In genomic region chr9:99181206-99181605, GRCh38 we compare ENCODE assay signal across 19 cellular contexts. TPM values are rescaled to one million over a fixed set of nuclear protein-coding genes. Genes with fewer than 3 reads are reported as not detected.
A peak's percentile ranks its signal among the peaks of the same experiment; 100 is the strongest.
DNase-seq lines count a peak whose midpoint lies in the region; ATAC-seq, FAIRE-seq and TF ChIP-seq lines count a peak whose summit lies in the region.
"Had no signal": no experiment of that assay in that cellular context is flagged by ENCODE, and none has a peak within 500 bp of the region (broad histone marks: within the 10 kb centered on the region; RNA-seq: fewer than 3 reads in every experiment).

No MANE protein-coding gene starts in this region.

- no peak for TF ChIP-seq POLR2A in GM12878 (IDR thresholded peaks at IDR 0.05; ENCODE audit: low read depth, low read length)

- no peak for FAIRE-seq in GM12878 (lab: Jason Lieb, UNC)

- H3K27me3 ChIP-seq in GM12878 (replicated peaks in 1 of 2; ENCODE audit: control insufficient read depth in 2 of 2, insufficient read depth in 2 of 2, low read length in 1 of 2) (no peaks in the 10 kb centered on the region), smooth muscle cell (ENCODE audit: low read depth) (no peaks in the 10 kb centered on the region)
- H3K27me3 ChIP-seq: BE2C, transverse colon had no signal

- no peaks in the 10 kb centered on the region for H3K9me3 Mint-ChIP-seq in T-helper 1 cell treated with Interleukin-12 subunit alpha and Interleukin-12 subunit beta and Interleukin-4 antibody, amounts not matched to agents 30 μg/mL and 1 μg/mL, for 36 hours
- H3K9me3 Mint-ChIP-seq: endodermal cell had no signal

- WGBS in GM12878 (ENCODE audit: insufficient coverage, insufficient replicate concordance, low lambda C conversion rate, missing lambda C conversion rate), result 58% methylated on average over 2 of the region's 2 CpGs
- 31% methylated on average over 2 of the region's 2 CpGs for WGBS in smooth muscle cell (ENCODE audit: low lambda C conversion rate)

- H3K4me1 Mint-ChIP-seq in T-helper 1 cell treated with Interleukin-12 subunit alpha and Interleukin-12 subunit beta and Interleukin-4 antibody, amounts not matched to agents 30 μg/mL and 1 μg/mL, for 36 hours (ENCODE audit: low read depth), result peaks cover 59% of the 10 kb centered on the region

- H2AFZ ChIP-seq in GM12878 (ENCODE audit: control insufficient read depth, low read depth, low read length) (peak overlapping the region; percentile 1), smooth muscle cell (ENCODE audit: low read depth) (no peak overlapping the region)

- peak overlapping the region; percentile 41; the same call in 1 of the 2 replicates for H3K9ac ChIP-seq in GM12878 (ENCODE audit: control insufficient read depth, insufficient read depth, low read length)
- H3K9ac ChIP-seq in smooth muscle cell (ENCODE audit: low read depth), result peak overlapping the region; percentile 67

- H3K9me3 ChIP-seq in GM12878 (replicated peaks; ENCODE audit: control insufficient read depth, insufficient read depth, low read length), result no peaks in the 10 kb centered on the region
- H3K9me3 ChIP-seq in smooth muscle cell (replicated peaks; ENCODE audit: low read depth), result no peaks in the 10 kb centered on the region
- H3K9me3 ChIP-seq: BE2C, mucosa of descending colon, transverse colon had no signal

- CTCF ChIA-PET in GM12878 (lab: Yijun Ruan, JAX), result interaction anchor here (0.9 to 9.3 kb wide), 11 partner anchors 8 to 639 kb away, joined by 3 to 131 read pairs (median 6); no protein-coding TSS in a partner anchor

- no peaks in the 10 kb centered on the region for H3K27me3 Mint-ChIP-seq in T-helper 1 cell treated with Interleukin-12 subunit alpha and Interleukin-12 subunit beta and Interleukin-4 antibody, amounts not matched to agents 30 μg/mL and 1 μg/mL, for 36 hours (ENCODE audit: low read depth)

- TF ChIP-seq CTCF in GM12878 (IDR thresholded peaks at IDR 0.05 in 2 of 3, conservative IDR thresholded peaks at IDR 0.05 in 1 of 3; ENCODE audit: control insufficient read depth in 2 of 3, extremely low read depth in 1 of 3, insufficient read depth in 1 of 3, low read depth in 3 of 3, low read length in 3 of 3) (no peak), smooth muscle cell (IDR thresholded peaks at IDR 0.05; ENCODE audit: borderline replicate concordance, insufficient read depth, poor library complexity, severe bottlenecking) (no peak)

- H3K4me1 ChIP-seq in GM12878 (ENCODE audit: control insufficient read depth, insufficient read depth, low read length) (peaks cover 60% of the 10 kb centered on the region), smooth muscle cell (ENCODE audit: low read depth) (peaks cover 22% of the 10 kb centered on the region)

- TF ChIP-seq EP300 in GM12878 (IDR thresholded peaks at IDR 0.05; ENCODE audit: borderline replicate concordance in 1 of 2, control insufficient read depth in 1 of 2, low read depth in 2 of 2, low read length in 2 of 2), result no peak

- H3K79me2 ChIP-seq in GM12878 (ENCODE audit: control insufficient read depth, insufficient read depth, low read length) (no peaks in the 10 kb centered on the region), smooth muscle cell (ENCODE audit: low read depth) (no peaks in the 10 kb centered on the region)

- H3K4me3 ChIP-seq in GM12878 (no peak overlapping the region), smooth muscle cell (no peak overlapping the region)
- H3K4me3 ChIP-seq: mucosa of descending colon, transverse colon had no signal

- ATAC-seq in GM12878 (peak; percentile 0; the same call in 1 of the 3 replicates), HG02678 (IDR thresholded peaks at IDR 0.05; ENCODE audit: unreplicated experiment) (no peak), HG03139 (IDR thresholded peaks at IDR 0.05; ENCODE audit: unreplicated experiment) (no peak)
- ATAC-seq: HCT116, mucosa of descending colon had no signal

- TSS peak; percentile 64 for BruUV-seq in GM12878 (replicated peaks; lab: Mats Ljungman, UMichigan)

- RAD21 ChIA-PET in GM12878 (lab: Charles Lee; ENCODE audit: unreplicated experiment), result interaction anchor here (1.1 to 13.6 kb wide), 11 partner anchors 8 to 1037 kb away, joined by 3 to 147 read pairs (median 6); partner anchors contain the start of genes ALG2 and SEC61B

- in situ Hi-C loops in GM12878 (cut with MboI), result loop anchor here (5.0 to 10.0 kb wide), 5 partner anchors 49 to 1144 kb away; no protein-coding TSS in a partner anchor

- H3K27ac Mint-ChIP-seq in T-helper 1 cell treated with Interleukin-12 subunit alpha and Interleukin-12 subunit beta and Interleukin-4 antibody, amounts not matched to agents 30 μg/mL and 1 μg/mL, for 36 hours, result peak overlapping the region; percentile 66
- H3K27ac Mint-ChIP-seq: endodermal cell had no signal

- SMC1A ChIA-PET in GM12878 (lab: Charles Lee; ENCODE audit: uncharacterized antibody, unreplicated experiment), result interaction anchor here (0.8 to 12.4 kb wide), 9 partner anchors 9 to 828 kb away, joined by 3 to 189 read pairs (median 16); partner anchors contain the start of genes ALG2 and SEC61B

- H4K20me1 ChIP-seq in GM12878 (ENCODE audit: control insufficient read depth, insufficient read depth), result no peaks in the 10 kb centered on the region
- H4K20me1 ChIP-seq in smooth muscle cell (ENCODE audit: low read depth), result no peaks in the 10 kb centered on the region

- no peak for TF ChIP-seq RAD21 in GM12878 (IDR thresholded peaks at IDR 0.05; ENCODE audit: insufficient read depth, low read depth, low read length)

- POLR2A ChIA-PET in GM12878 (lab: Charles Lee), result interaction anchor here (1.3 to 2.4 kb wide), 7 partner anchors 10 to 85 kb away, joined by 3 to 11 read pairs (median 8); partner anchors contain the start of genes ALG2 and SEC61B

- peak overlapping the region; percentile 55 for H3K4me3 Mint-ChIP-seq in T-helper 1 cell treated with Interleukin-12 subunit alpha and Interleukin-12 subunit beta and Interleukin-4 antibody, amounts not matched to agents 30 μg/mL and 1 μg/mL, for 36 hours
- H3K4me3 Mint-ChIP-seq: endodermal cell had no signal

- DNase-seq in T-helper 1 cell (no peak), RPMI7951 (ENCODE audit: low read depth) (peak; percentile 26), GM12878 (ENCODE audit: low read depth, low spot score) (no peak), smooth muscle cell (lab: John Stamatoyannopoulos, UW; ENCODE audit: unreplicated experiment) (no peak), occipital lobe (lab: John Stamatoyannopoulos, UW) (no peak)
- DNase-seq: activated CD4-positive, CD25-positive, alpha-beta regulatory T cell treated with anti-CD3 and anti-CD28 coated beads, Interleukin-2, amount 50 U/mL, for 72 hours; activated naive CD4-positive, alpha-beta T cell treated with Interleukin-2 at 50 U/mL for 16 hours; BE2C; endodermal cell; mucosa of descending colon; NCI-H187 treated with DMSO at 0.1 percent for 48 hours; NCI-H345; T1000; transverse colon had no signal

- H3K27ac ChIP-seq in GM12878 (ENCODE audit: control insufficient read depth, insufficient read depth) (peak overlapping the region; percentile 84), smooth muscle cell (ENCODE audit: low read depth) (peak overlapping the region; percentile 94)
- H3K27ac ChIP-seq: 22Rv1, transverse colon had no signal

- H3K4me2 ChIP-seq in GM12878 (ENCODE audit: control insufficient read depth, insufficient read depth) (peak overlapping the region; percentile 0), smooth muscle cell (peak overlapping the region; percentile 59)

- intact Hi-C loops in GM12878 (cut with micrococcal nuclease; ENCODE audit: unreplicated experiment), result loop anchor here (5.0 to 10.0 kb wide), 9 partner anchors 56 to 1254 kb away; partner anchors contain the start of genes ERP44 and INVS

- H3K36me3 ChIP-seq in GM12878 (ENCODE audit: control insufficient read depth in 2 of 2, insufficient read depth in 2 of 2, low read length in 1 of 2), result no peaks in the 10 kb centered on the region
- no peaks in the 10 kb centered on the region for H3K36me3 ChIP-seq in smooth muscle cell (ENCODE audit: low read depth)
- H3K36me3 ChIP-seq: BE2C, transverse colon had no signal

- H3F3A ChIP-seq in smooth muscle cell (ENCODE audit: low read depth), result peaks cover 14% of the 10 kb centered on the region

- peaks cover 1% of the 10 kb centered on the region for H3K36me3 Mint-ChIP-seq in T-helper 1 cell treated with Interleukin-12 subunit alpha and Interleukin-12 subunit beta and Interleukin-4 antibody, amounts not matched to agents 30 μg/mL and 1 μg/mL, for 36 hours (ENCODE audit: low read depth)

RNA-seq across cellular contexts. Expression of gene ALG2, which starts 40.5 kb away (rescaled TPM):
- 49.4 and 55.6 TPM in 2 replicates for total RNA-seq in RPMI7951 (2014; rRNA removed; shearing (Covaris generic))
- 49.9 and 52.5 TPM in 2 replicates for total RNA-seq in GM12878 (2013; cell fraction: nucleolus; rRNA removed)
- total RNA-seq in GM12878 (2014; rRNA removed), result 43.0 and 45.2 TPM in 2 replicates
- 34.6 and 34.9 TPM in 2 replicates for total RNA-seq in GM12878 (2014; rRNA removed; fragmentation: Illumina TruSeq; extraction: Trizol)
- total RNA-seq in GM12878 (2021), result 31.7 and 33.0 TPM in 2 replicates
- polyA plus RNA-seq in GM12878 (2011; ENCODE audit: low read depth), result 27.8 TPM
- polyA plus RNA-seq in GM12878 (2011; rRNA removed), result 44.7 and 56.1 TPM in 2 replicates
- 31.6 and 31.8 TPM in 2 replicates for polyA plus RNA-seq in GM12878 (2011; cell fraction: cytosol; rRNA removed)
- 24.9 and 27.6 TPM in 2 replicates for polyA plus RNA-seq in GM12878 (2011; cell fraction: nucleus; rRNA removed)
- polyA plus RNA-seq in GM12878 (2012), result 30.4 and 32.4 TPM in 2 replicates
- polyA plus RNA-seq in GM12878 (2014; fragmentation: Illumina TruSeq; extraction: Trizol), result 40.9 and 53.2 TPM in 2 replicates
- polyA plus RNA-seq in GM12878 (2014; fragmentation: Nextera tagmentation; extraction: Ambion mirVana), result 10 to 100 TPM in 1 of 2 experiments, 1 to 10 TPM in 1; 8.8 to 17.8 TPM
- 36.3 and 37.2 TPM in 2 replicates for polyA plus RNA-seq in GM12878 (2014; rRNA removed)
- 10 to 100 TPM; 50.8 to 52.5 TPM for polyA plus RNA-seq in GM12878 (2016; fragmentation: Nextera tagmentation; extraction: Ambion mirVana)
- 22.4 and 26.1 TPM in 2 replicates for polyA minus RNA-seq in GM12878 (2011; rRNA and poly(A)+ RNA removed)
- 8.8 and 9.9 TPM in 2 replicates for polyA minus RNA-seq in GM12878 (2011; cell fraction: cytosol; rRNA and poly(A)+ RNA removed)
- 15.4 and 21.9 TPM in 2 replicates for polyA minus RNA-seq in GM12878 (2011; cell fraction: nucleus; rRNA and poly(A)+ RNA removed)
- 53.6 and 60.4 TPM in 2 replicates for total RNA-seq in smooth muscle cell
- polyA plus RNA-seq in smooth muscle cell, result 50.1 and 53.9 TPM in 2 replicates
- total RNA-seq in occipital lobe, result 25.0 TPM

RNA-seq across cellular contexts. Expression of gene SEC61B, which starts 40.9 kb away (rescaled TPM):
- total RNA-seq in RPMI7951 (2014; rRNA removed; shearing (Covaris generic)), result 267 and 309 TPM in 2 replicates
- 26.3 and 28.5 TPM in 2 replicates for total RNA-seq in GM12878 (2013; cell fraction: nucleolus; rRNA removed)
- 255 and 282 TPM in 2 replicates for total RNA-seq in GM12878 (2014; rRNA removed)
- 318 and 349 TPM in 2 replicates for total RNA-seq in GM12878 (2014; rRNA removed; fragmentation: Illumina TruSeq; extraction: Trizol)
- total RNA-seq in GM12878 (2021), result 267 and 278 TPM in 2 replicates
- polyA plus RNA-seq in GM12878 (2011; ENCODE audit: low read depth), result 650 TPM
- polyA plus RNA-seq in GM12878 (2011; rRNA removed), result 257 and 280 TPM in 2 replicates
- 360 and 365 TPM in 2 replicates for polyA plus RNA-seq in GM12878 (2011; cell fraction: cytosol; rRNA removed)
- polyA plus RNA-seq in GM12878 (2011; cell fraction: nucleus; rRNA removed), result 136 and 154 TPM in 2 replicates
- 422 and 604 TPM in 2 replicates for polyA plus RNA-seq in GM12878 (2012)
- polyA plus RNA-seq in GM12878 (2014; fragmentation: Illumina TruSeq; extraction: Trizol), result 239 and 335 TPM in 2 replicates
- polyA plus RNA-seq in GM12878 (2014; fragmentation: Nextera tagmentation; extraction: Ambion mirVana), result 100 to 1,000 TPM; 108 to 229 TPM
- 384 and 396 TPM in 2 replicates for polyA plus RNA-seq in GM12878 (2014; rRNA removed)
- polyA plus RNA-seq in GM12878 (2016; fragmentation: Nextera tagmentation; extraction: Ambion mirVana), result 100 to 1,000 TPM; 721 to 747 TPM
- polyA minus RNA-seq in GM12878 (2011; rRNA and poly(A)+ RNA removed), result 62.5 and 68.0 TPM in 2 replicates
- 22.1 and 25.8 TPM in 2 replicates for polyA minus RNA-seq in GM12878 (2011; cell fraction: cytosol; rRNA and poly(A)+ RNA removed)
- 28.2 and 46.9 TPM in 2 replicates for polyA minus RNA-seq in GM12878 (2011; cell fraction: nucleus; rRNA and poly(A)+ RNA removed)
- total RNA-seq in smooth muscle cell, result 334 and 385 TPM in 2 replicates
- 471 and 549 TPM in 2 replicates for polyA plus RNA-seq in smooth muscle cell
- 32.3 TPM for total RNA-seq in occipital lobe
